Comparison of ENCODE assay signal across 1 cellular context in genomic region chr18:47953471-47953931, GRCh38.
A peak's percentile ranks its signal among the peaks of the same experiment; 100 is the strongest.
TF ChIP-seq lines count a peak whose summit lies in the region.

No MANE protein-coding gene starts in this region.

TF ChIP-seq in GM12878, 131 proteins besides CTCF, POLR2A, EP300 and RAD21 (continued from another document):
- TF ChIP-seq SPI1 (IDR thresholded peaks at IDR 0.05; ENCODE audit: borderline replicate concordance, insufficient read depth, low read depth, low read length): 0 out of 2 replicates have a peak, but pooled peaks have one; percentile 51
- TF ChIP-seq IRF4 (IDR thresholded peaks at IDR 0.05; ENCODE audit: low read depth, low read length): no peak
- TF ChIP-seq ZNF24 (IDR thresholded peaks at IDR 0.05): no peak
- no peak for TF ChIP-seq NKRF (conservative IDR thresholded peaks at IDR 0.05)
TF ChIP-seq in GM12878: peak in this region for 2.
